In genomic region chr9:112527959-112528358, GRCh38 we compare ENCODE assay signal across 1 cellular context.
TF ChIP-seq lines count a peak whose summit lies in the region.

No MANE protein-coding gene starts in this region.

TF ChIP-seq in K562, 482 proteins besides CTCF, POLR2A, EP300 and RAD21:
- TF ChIP-seq MEIS2 (IDR thresholded peaks at IDR 0.05; ENCODE audit: partially characterized antibody) (peak; percentile 16), PBX2 (CRISPR knock-in tag; IDR thresholded peaks at IDR 0.05; ENCODE audit: low read depth) (no peak), PBX2 (tag; conservative IDR thresholded peaks at IDR 0.05; ENCODE audit: low read depth) (peak; percentile 43), PKNOX1 (IDR thresholded peaks at IDR 0.05) (peak; percentile 52; the same call in 1 of the 2 replicates), NFRKB (IDR thresholded peaks at IDR 0.05; ENCODE audit: low read depth) (no peak), ZNF395 (CRISPR knock-in tag; IDR thresholded peaks at IDR 0.05) (no peak)
